In genomic region chr4:89298788-89299152, GRCh38 we compare ENCODE assay signal across 8 cellular contexts. TPM values are rescaled to one million over a fixed set of nuclear protein-coding genes. Genes with fewer than 3 reads are reported as not detected.
A peak's percentile ranks its signal among the peaks of the same experiment; 100 is the strongest.
DNase-seq lines count a peak whose midpoint lies in the region; ATAC-seq and TF ChIP-seq lines count a peak whose summit lies in the region.

No MANE protein-coding gene starts in this region.

- no peak for TF ChIP-seq CTCF in GM10266 (IDR thresholded peaks at IDR 0.05; ENCODE audit: control insufficient read depth, insufficient read depth, low read depth, missing control alignments)

- H3K27me3 Mint-ChIP-seq in stimulated activated naive CD8-positive, alpha-beta T cell treated with anti-CD3 and anti-CD28 coated beads, Interleukin-15, Interleukin-2, amounts not matched to agents 100 ng/mL and 50 ng/mL, for 24 hours: no peaks in the 10 kb centered on the region
- H3K27me3 Mint-ChIP-seq in T-helper 17 cell: no peaks in the 10 kb centered on the region

- H3K4me3 Mint-ChIP-seq in stimulated activated naive CD8-positive, alpha-beta T cell treated with anti-CD3 and anti-CD28 coated beads, Interleukin-15, Interleukin-2, amounts not matched to agents 100 ng/mL and 50 ng/mL, for 24 hours: peak overlapping the region; percentile 92
- H3K4me3 Mint-ChIP-seq in T-helper 17 cell: peak overlapping the region; percentile 98

- H3K36me3 Mint-ChIP-seq in stimulated activated naive CD8-positive, alpha-beta T cell treated with anti-CD3 and anti-CD28 coated beads, Interleukin-15, Interleukin-2, amounts not matched to agents 100 ng/mL and 50 ng/mL, for 24 hours (ENCODE audit: low read depth): no peaks in the 10 kb centered on the region
- peaks cover 10% of the 10 kb centered on the region for H3K36me3 Mint-ChIP-seq in T-helper 17 cell (ENCODE audit: low read depth)

- H3K9me3 Mint-ChIP-seq in stimulated activated naive CD8-positive, alpha-beta T cell treated with anti-CD3 and anti-CD28 coated beads, Interleukin-15, Interleukin-2, amounts not matched to agents 100 ng/mL and 50 ng/mL, for 24 hours: no peaks in the 10 kb centered on the region

- peaks cover 86% of the 10 kb centered on the region for H3K4me1 Mint-ChIP-seq in stimulated activated naive CD8-positive, alpha-beta T cell treated with anti-CD3 and anti-CD28 coated beads, Interleukin-15, Interleukin-2, amounts not matched to agents 100 ng/mL and 50 ng/mL, for 24 hours (ENCODE audit: low read depth)
- H3K4me1 Mint-ChIP-seq in T-helper 17 cell: peaks cover 59% of the 10 kb centered on the region

- peak overlapping the region; percentile 99 for H3K27ac Mint-ChIP-seq in stimulated activated naive CD8-positive, alpha-beta T cell treated with anti-CD3 and anti-CD28 coated beads, Interleukin-15, Interleukin-2, amounts not matched to agents 100 ng/mL and 50 ng/mL, for 24 hours
- H3K27ac Mint-ChIP-seq in T-helper 17 cell: no peak overlapping the region

- no peak for DNase-seq in stimulated activated naive CD8-positive, alpha-beta T cell treated with anti-CD3 and anti-CD28 coated beads, Interleukin-15, Interleukin-2, amounts not matched to agents 100 U/mL and 50 U/mL, for 24 hours
- DNase-seq in T-helper 17 cell (no peak), left ventricle myocardium superior (no peak), GM10266 (ENCODE audit: extremely low spot score) (no peak)
- DNase-seq in activated CD4-positive, alpha-beta T cell treated with anti-CD3 and anti-CD28 coated beads for 48 hours: no peak

- no peak for ATAC-seq in stimulated activated naive CD8-positive, alpha-beta T cell treated with anti-CD3 and anti-CD28 coated beads, Interleukin-15, Interleukin-2, amounts not matched to agents 100 U/mL and 50 U/mL, for 24 hours
- ATAC-seq in T-helper 17 cell (peak; percentile 56), left ventricle myocardium superior (peak; percentile 45), GM21576 (IDR thresholded peaks at IDR 0.05; ENCODE audit: unreplicated experiment) (no peak), GM21367 (IDR thresholded peaks at IDR 0.05; ENCODE audit: unreplicated experiment) (no peak)

- intact Hi-C loops in left ventricle myocardium superior (cut with micrococcal nuclease): no loop called here

- H3K9me3 ChIP-seq in T-helper 17 cell (ENCODE audit: control insufficient read depth, low read length, poor library complexity, severe bottlenecking): no peaks in the 10 kb centered on the region

RNA-seq across cellular contexts. Expression of gene GPRIN3, which starts 8.8 kb away (rescaled TPM):
- total RNA-seq in T-helper 17 cell (10 to 100 TPM; 88.5 to 89.7 TPM), left ventricle myocardium superior (7.4 TPM)

Comparison
In these comparisons a context has a peak if more than half of its experiments do, and no peak if none do; other contexts are left out.
1. ATAC-seq: peak in T-helper 17 cell (single experiment) and left ventricle myocardium superior (single experiment); none in stimulated activated naive CD8-positive, alpha-beta T cell treated with anti-CD3 and anti-CD28 coated beads, Interleukin-15, Interleukin-2, amounts not matched to agents 100 U/mL and 50 U/mL, for 24 hours (single experiment), GM21576 (single experiment) and GM21367 (single experiment).
2. RNA of gene GPRIN3, which starts 8.8 kb away (total RNA-seq): 88.5 to 89.7 TPM in T-helper 17 cell; 7.4 TPM in left ventricle myocardium superior (single experiment); every median in the first group is over 10 times any median in the second.